Comparison of ENCODE assay signal across 29 cellular contexts in genomic region chr11:63616953-63617352, GRCh38. TPM values are rescaled to one million over a fixed set of nuclear protein-coding genes. Genes with fewer than 3 reads are reported as not detected.
"Had no signal": no experiment of that assay in that cellular context is flagged by ENCODE, and none has a peak within 500 bp of the region (broad histone marks: within the 10 kb centered on the region; RNA-seq: fewer than 3 reads in every experiment).

No MANE protein-coding gene starts in this region.

- H3K9me3 Mint-ChIP-seq: activated naive CD4-positive, alpha-beta T cell treated with anti-CD3 and anti-CD28 coated beads, Interleukin-2, amount 50 U/mL, for 24 hours; T-cell had no signal

- H3K36me3 Mint-ChIP-seq: activated naive CD4-positive, alpha-beta T cell treated with anti-CD3 and anti-CD28 coated beads, Interleukin-2, amount 50 U/mL, for 24 hours; T-cell had no signal

- H3K36me3 ChIP-seq: breast epithelium, MG63, WERI-Rb-1 had no signal

- H3K27me3 ChIP-seq: breast epithelium, MG63 had no signal

- H3K27ac ChIP-seq: breast epithelium, coronary artery, SK-N-MC, WERI-Rb-1 had no signal

- H3K27me3 Mint-ChIP-seq: activated CD4-positive, alpha-beta T cell treated with anti-CD3 and anti-CD28 coated beads for 36 hours; activated naive CD4-positive, alpha-beta T cell treated with anti-CD3 and anti-CD28 coated beads, Interleukin-2, amount 50 U/mL, for 24 hours; T-cell had no signal

- ATAC-seq: activated CD4-positive, alpha-beta T cell treated with anti-CD3 and anti-CD28 coated beads for 36 hours; activated CD8-positive, alpha-beta T cell treated with anti-CD3 and anti-CD28 coated beads, Interleukin-2, amount 10 ng/mL, durations not matched to agents 7 days and 5 days; Right ventricle myocardium inferior; T-cell had no signal

- H3K4me3 Mint-ChIP-seq: activated CD4-positive, alpha-beta T cell treated with anti-CD3 and anti-CD28 coated beads for 36 hours; activated CD8-positive, alpha-beta T cell treated with anti-CD3 and anti-CD28 coated beads, Interleukin-2, amount 10 ng/mL, durations not matched to agents 7 days and 5 days; activated naive CD4-positive, alpha-beta T cell treated with anti-CD3 and anti-CD28 coated beads, Interleukin-2, amount 50 U/mL, for 24 hours; T-cell had no signal

- FAIRE-seq: TTC549 had no signal

- DNase-seq: activated CD4-positive, alpha-beta T cell treated with anti-CD3 and anti-CD28 coated beads for 36 hours; activated CD4-positive, alpha-beta T cell treated with anti-CD3 and anti-CD28 coated beads, Interleukin-2, amount 50 U/mL, for 4 hours; activated CD8-positive, alpha-beta T cell treated with anti-CD3 and anti-CD28 coated beads, Interleukin-2, amount 10 ng/mL, durations not matched to agents 7 days and 5 days; activated effector memory CD4-positive, alpha-beta T cell treated with Interleukin-2 at 50 U/mL for 16 hours; activated naive CD4-positive, alpha-beta T cell; activated T-cell treated with anti-CD3 and anti-CD28 coated beads, Interleukin-2, amount 50 U/mL, for 1 hour; aorta; caudate nucleus; MG63; NCI-H1092; NCI-H1417; NCI-H1930; NCI-H2107; NCI-H510A treated with DMSO at 0.1 percent for 48 hours; NCI-H69; NK-92 treated with Interleukin-12 subunit alpha and Interleukin-12 subunit beta, amount 100 ng/mL, for 24 hours; T-cell; T-helper 2 cell; T1000; WERI-Rb-1 had no signal

- H3K9me3 ChIP-seq: breast epithelium, MG63 had no signal

- H3K4me3 ChIP-seq: breast epithelium, coronary artery, MG63, SK-N-MC had no signal

- H3K4me1 ChIP-seq: breast epithelium had no signal

- H3K27ac Mint-ChIP-seq: activated CD4-positive, alpha-beta T cell treated with anti-CD3 and anti-CD28 coated beads for 36 hours; activated CD8-positive, alpha-beta T cell treated with anti-CD3 and anti-CD28 coated beads, Interleukin-2, amount 10 ng/mL, durations not matched to agents 7 days and 5 days; activated naive CD4-positive, alpha-beta T cell treated with anti-CD3 and anti-CD28 coated beads, Interleukin-2, amount 50 U/mL, for 24 hours; T-cell had no signal

RNA-seq across cellular contexts. Expression of gene PLAAT2, which starts 53.8 kb away (rescaled TPM):
- total RNA-seq: activated CD4-positive, alpha-beta T cell treated with anti-CD3 and anti-CD28 coated beads for 36 hours; aorta; chondrocyte; OCI-LY7; RPMI7951 had no signal
